ENCODE assay signal across 21 cellular contexts in genomic region chr9:72930828-72931227, GRCh38. TPM values are rescaled to one million over a fixed set of nuclear protein-coding genes. Genes with fewer than 3 reads are reported as not detected.
"Had no signal": no experiment of that assay in that cellular context is flagged by ENCODE, and none has a peak within 500 bp of the region (broad histone marks: within the 10 kb centered on the region; RNA-seq: fewer than 3 reads in every experiment).

No MANE protein-coding gene starts in this region.

- H3K27ac ChIP-seq: adrenal gland, esophagus squamous epithelium, lower lobe of right lung, neutrophil, parathyroid adenoma, uterus had no signal

- ATAC-seq: activated CD4-positive, alpha-beta T cell treated with anti-CD3 and anti-CD28 coated beads for 36 hours; activated naive CD4-positive, alpha-beta T cell treated with anti-CD3 and anti-CD28 coated beads, Interleukin-2, amount 50 U/mL, for 72 hours; left colon; natural killer cell; stimulated activated naive CD8-positive, alpha-beta T cell treated with anti-CD3 and anti-CD28 coated beads, Interleukin-15, Interleukin-2, amounts not matched to agents 100 U/mL and 50 U/mL, for 24 hours had no signal

- H3K36me3 Mint-ChIP-seq: activated naive CD4-positive, alpha-beta T cell treated with anti-CD3 and anti-CD28 coated beads, Interleukin-2, amount 50 U/mL, for 72 hours; natural killer cell had no signal

- H3K4me1 Mint-ChIP-seq: activated CD4-positive, alpha-beta T cell treated with anti-CD3 and anti-CD28 coated beads for 36 hours; natural killer cell had no signal

- H3K79me2 ChIP-seq: parathyroid adenoma had no signal

- H3K4me3 ChIP-seq: adrenal gland, esophagus squamous epithelium, lower lobe of right lung, transverse colon, uterus had no signal

- H3K4me3 Mint-ChIP-seq: activated CD4-positive, alpha-beta T cell treated with anti-CD3 and anti-CD28 coated beads for 36 hours; activated T-helper 1 cell treated with anti-CD3 and anti-CD28 coated beads, Interleukin-12 subunit alpha, Interleukin-12 subunit beta, Interleukin-2, Interleukin-4 antibody, amounts not matched to agents 30 ng/mL and 10 ng/mL and 1 ng/mL, durations not matched to agents 14 hours and 24 hours and 36 hours; dendritic cell treated with granulocyte-macrophage colony-stimulating factor and Interleukin-4, amounts not matched to agents 40 ng/mL and 50 ng/mL, for 4 days; natural killer cell had no signal

- H2AFZ ChIP-seq: parathyroid adenoma had no signal

- H3K9me3 Mint-ChIP-seq: activated naive CD4-positive, alpha-beta T cell treated with anti-CD3 and anti-CD28 coated beads, Interleukin-2, amount 50 U/mL, for 72 hours; activated T-helper 1 cell treated with anti-CD3 and anti-CD28 coated beads, Interleukin-12 subunit alpha, Interleukin-12 subunit beta, Interleukin-2, Interleukin-4 antibody, amounts not matched to agents 30 ng/mL and 10 ng/mL and 1 ng/mL, durations not matched to agents 14 hours and 24 hours and 36 hours; natural killer cell had no signal

- H3K27me3 Mint-ChIP-seq: activated CD4-positive, alpha-beta T cell treated with anti-CD3 and anti-CD28 coated beads for 36 hours; dendritic cell treated with granulocyte-macrophage colony-stimulating factor and Interleukin-4, amounts not matched to agents 40 ng/mL and 50 ng/mL, for 4 days had no signal

- H3K27me3 ChIP-seq: adrenal gland, esophagus squamous epithelium, neutrophil, transverse colon, uterus had no signal

- H3K27ac Mint-ChIP-seq: activated CD4-positive, alpha-beta T cell treated with anti-CD3 and anti-CD28 coated beads for 36 hours; activated naive CD4-positive, alpha-beta T cell treated with anti-CD3 and anti-CD28 coated beads, Interleukin-2, amount 50 U/mL, for 72 hours; activated T-helper 1 cell treated with anti-CD3 and anti-CD28 coated beads, Interleukin-12 subunit alpha, Interleukin-12 subunit beta, Interleukin-2, Interleukin-4 antibody, amounts not matched to agents 30 ng/mL and 10 ng/mL and 1 ng/mL, durations not matched to agents 14 hours and 24 hours and 36 hours; dendritic cell treated with granulocyte-macrophage colony-stimulating factor and Interleukin-4, amounts not matched to agents 40 ng/mL and 50 ng/mL, for 4 days; natural killer cell had no signal

- DNase-seq: activated CD4-positive, alpha-beta T cell treated with anti-CD3 and anti-CD28 coated beads for 36 hours; activated CD4-positive, alpha-beta T cell treated with anti-CD3 and anti-CD28 coated beads, Interleukin-2, amount 50 U/mL, for 48 hours; activated gamma-delta T cell treated with Interleukin-2 at 50 U/mL for 16 hours; adrenal gland; effector CD8-positive, alpha-beta T cell; esophagus squamous epithelium; left colon; lower lobe of right lung; natural killer cell; stimulated activated CD4-positive, alpha-beta T cell treated with anti-CD3 and anti-CD28 coated beads, Interleukin-12 subunit alpha, Interleukin-12 subunit beta, amount 100 ng/mL, for 4 hours; stimulated activated CD4-positive, alpha-beta T cell treated with anti-CD3 and anti-CD28 coated beads, Interleukin-1b, Interleukin-23, amount 100 ng/mL, for 48 hours; stimulated activated naive CD8-positive, alpha-beta T cell treated with anti-CD3 and anti-CD28 coated beads, Interleukin-15, Interleukin-2, amounts not matched to agents 100 U/mL and 50 U/mL, for 24 hours; substantia nigra; T-helper 2 cell; transverse colon; uterus had no signal

- H3K4me1 ChIP-seq: adrenal gland, parathyroid adenoma, uterus had no signal

- H3K36me3 ChIP-seq: adrenal gland, esophagus squamous epithelium, neutrophil, uterus had no signal

RNA-seq across cellular contexts. Expression of gene ALDH1A1, which starts 22.0 kb away (rescaled TPM):
- total RNA-seq: activated CD4-positive, alpha-beta T cell treated with anti-CD3 and anti-CD28 coated beads for 36 hours; activated T-helper 1 cell treated with anti-CD3 and anti-CD28 coated beads, Interleukin-12 subunit alpha, Interleukin-12 subunit beta, Interleukin-2, Interleukin-4 antibody, amounts not matched to agents 30 ng/mL and 10 ng/mL and 1 ng/mL, durations not matched to agents 14 hours and 24 hours and 36 hours had no signal
